ENCODE assay signal across 25 cellular contexts in genomic region chr4:32962100-32962499, GRCh38.
"Had no signal": no experiment of that assay in that cellular context is flagged by ENCODE, and none has a peak within 500 bp of the region (broad histone marks: within the 10 kb centered on the region; RNA-seq: fewer than 3 reads in every experiment).

No MANE protein-coding gene starts in this region.

- H3K9me3 ChIP-seq: body of pancreas, colonic mucosa, gastrocnemius medialis, heart left ventricle had no signal

- H3K4me1 ChIP-seq: body of pancreas, colonic mucosa, foreskin keratinocyte, gastrocnemius medialis, heart left ventricle had no signal

- H3K27ac ChIP-seq: body of pancreas, cardiac muscle cell, colonic mucosa, foreskin keratinocyte, gastrocnemius medialis, heart left ventricle had no signal

- H3K27me3 ChIP-seq: body of pancreas, cardiac muscle cell, colonic mucosa, foreskin keratinocyte, gastrocnemius medialis, heart left ventricle had no signal

- H3K4me3 ChIP-seq: body of pancreas, cardiac muscle cell, colonic mucosa, gastrocnemius medialis, heart left ventricle had no signal

- H3K36me3 ChIP-seq: cardiac muscle cell, colonic mucosa, gastrocnemius medialis, heart left ventricle had no signal

- DNase-seq: activated CD4-positive, alpha-beta memory T cell treated with anti-CD3 and anti-CD28 coated beads, Interleukin-2, amount 10 ng/mL, durations not matched to agents 7 days and 5 days; activated CD4-positive, alpha-beta T cell treated with anti-CD3 and anti-CD28 coated beads for 36 hours; activated CD4-positive, alpha-beta T cell treated with anti-CD3 and anti-CD28 coated beads, Interleukin-2, amount 10 ng/mL, durations not matched to agents 24 days and 14 days; activated CD4-positive, CD25-positive, alpha-beta regulatory T cell; activated CD4-positive, CD25-positive, alpha-beta regulatory T cell treated with anti-CD3 and anti-CD28 coated beads, Interleukin-2, amount 50 U/mL, for 72 hours; activated CD8-positive, alpha-beta memory T cell treated with anti-CD3 and anti-CD28 coated beads, Interleukin-2, amount 50 U/mL, for 48 hours; activated gamma-delta T cell treated with Interleukin-2 at 50 U/mL for 16 hours; activated naive CD4-positive, alpha-beta T cell treated with anti-CD3 and anti-CD28 coated beads, Interleukin-2, amount 50 U/mL, for 16 hours; activated naive CD4-positive, alpha-beta T cell treated with Interleukin-2 at 50 U/mL for 16 hours; activated T-cell treated with anti-CD3 and anti-CD28 coated beads for 4 hours; activated T-cell treated with anti-CD3 and anti-CD28 coated beads, Interleukin-2, amount 50 U/mL, for 24 hours; activated T-cell treated with anti-CD3 and anti-CD28 coated beads, Interleukin-2, amount 50 U/mL, for 72 hours; amygdala; aorta; body of pancreas; central memory CD4-positive, alpha-beta T cell; cerebellar nuclear complex; colonic mucosa; effector CD8-positive, alpha-beta T cell; gastrocnemius medialis; glutamatergic neuron; heart left ventricle; T-helper 2 cell had no signal
